25 cellular contexts compared by ENCODE assay signal in the genomic region with DNA sequence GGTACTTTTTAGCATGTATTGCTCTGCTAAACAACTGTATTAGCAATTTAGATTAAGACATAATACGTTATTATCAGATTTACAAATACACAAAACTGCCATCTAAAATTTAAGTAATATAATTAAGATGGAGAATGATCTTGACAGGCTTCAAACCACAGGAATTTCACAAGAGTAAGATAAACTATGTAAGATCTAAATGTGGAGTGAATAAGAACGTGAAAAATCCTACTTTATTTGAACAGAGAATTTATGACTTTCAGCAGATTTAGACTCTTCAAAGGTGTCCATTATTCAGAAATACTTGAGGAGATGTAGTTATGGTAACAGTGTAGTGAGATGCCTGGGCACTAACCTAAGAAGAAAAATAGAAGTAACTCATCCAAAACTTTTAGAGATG.
"Had no signal": no experiment of that assay in that cellular context is flagged by ENCODE, and none has a peak within 500 bp of the region (broad histone marks: within the 10 kb centered on the region; RNA-seq: fewer than 3 reads in every experiment).

No MANE protein-coding gene starts in this region.

- H3K36me3 Mint-ChIP-seq: activated naive CD8-positive, alpha-beta T cell treated with anti-CD3 and anti-CD28 coated beads for 36 hours had no signal

- H3K27ac Mint-ChIP-seq: activated CD4-positive, alpha-beta memory T cell treated with anti-CD3 and anti-CD28 coated beads, Interleukin-2, amount 10 ng/mL, durations not matched to agents 7 days and 5 days; activated naive CD8-positive, alpha-beta T cell treated with anti-CD3 and anti-CD28 coated beads for 36 hours; activated T-helper 17 cell treated with anti-CD3 and anti-CD28 coated beads, Interleukin-2, amount 50 U/mL, for 72 hours; dendritic cell treated with granulocyte-macrophage colony-stimulating factor and Interleukin-4, amounts not matched to agents 40 ng/mL and 50 ng/mL, for 4 days; mesothelial cell of epicardium had no signal

- H3K4me3 ChIP-seq: esophagus muscularis mucosa, hepatocyte, lung, tibial artery had no signal

- DNase-seq: activated CD4-positive, alpha-beta memory T cell treated with anti-CD3 and anti-CD28 coated beads, Interleukin-2, amount 10 ng/mL, durations not matched to agents 7 days and 5 days; activated CD4-positive, alpha-beta T cell treated with anti-CD3 and anti-CD28 coated beads for 48 hours; activated CD4-positive, CD25-positive, alpha-beta regulatory T cell; activated naive CD4-positive, alpha-beta T cell; activated naive CD8-positive, alpha-beta T cell treated with anti-CD3 and anti-CD28 coated beads for 36 hours; activated T-cell treated with anti-CD3 and anti-CD28 coated beads, Interleukin-2, amount 50 U/mL, for 1 hour; anterior cingulate cortex; effector CD8-positive, alpha-beta T cell; foreskin fibroblast; left colon; posterior cingulate gyrus; stimulated activated CD4-positive, alpha-beta T cell treated with anti-CD3 and anti-CD28 coated beads, Interleukin-12 subunit alpha, Interleukin-12 subunit beta, amount 100 ng/mL, for 4 hours; stimulated activated CD4-positive, alpha-beta T cell treated with anti-CD3 and anti-CD28 coated beads, Interleukin-1b, Interleukin-23, amount 100 ng/mL, for 48 hours; stimulated activated naive CD4-positive, alpha-beta T cell treated with Interleukin-2 at 50 U/mL for 16 hours; T-helper 9 cell; tibial artery had no signal

- H3K4me1 Mint-ChIP-seq: activated CD4-positive, alpha-beta memory T cell treated with anti-CD3 and anti-CD28 coated beads, Interleukin-2, amount 10 ng/mL, durations not matched to agents 7 days and 5 days; activated naive CD8-positive, alpha-beta T cell treated with anti-CD3 and anti-CD28 coated beads for 36 hours; activated T-helper 17 cell treated with anti-CD3 and anti-CD28 coated beads, Interleukin-2, amount 50 U/mL, for 72 hours had no signal

- ATAC-seq: activated T-helper 17 cell treated with anti-CD3 and anti-CD28 coated beads, Interleukin-2, amount 50 U/mL, for 72 hours; left colon had no signal

- FAIRE-seq: endothelial cell of umbilical vein, islet of Langerhans had no signal

- H3K4me3 Mint-ChIP-seq: activated CD4-positive, alpha-beta memory T cell treated with anti-CD3 and anti-CD28 coated beads, Interleukin-2, amount 10 ng/mL, durations not matched to agents 7 days and 5 days; activated naive CD8-positive, alpha-beta T cell treated with anti-CD3 and anti-CD28 coated beads for 36 hours; activated T-helper 17 cell treated with anti-CD3 and anti-CD28 coated beads, Interleukin-2, amount 50 U/mL, for 72 hours; dendritic cell treated with granulocyte-macrophage colony-stimulating factor and Interleukin-4, amounts not matched to agents 40 ng/mL and 50 ng/mL, for 4 days; mesothelial cell of epicardium; nephron had no signal

- H3K27me3 Mint-ChIP-seq: activated CD4-positive, alpha-beta memory T cell treated with anti-CD3 and anti-CD28 coated beads, Interleukin-2, amount 10 ng/mL, durations not matched to agents 7 days and 5 days; activated naive CD8-positive, alpha-beta T cell treated with anti-CD3 and anti-CD28 coated beads for 36 hours; activated T-helper 17 cell treated with anti-CD3 and anti-CD28 coated beads, Interleukin-2, amount 50 U/mL, for 72 hours; dendritic cell treated with granulocyte-macrophage colony-stimulating factor and Interleukin-4, amounts not matched to agents 40 ng/mL and 50 ng/mL, for 4 days had no signal
